ENCODE assay signal across 11 cellular contexts in genomic region chr2:61758991-61759390, GRCh38.
DNase-seq lines count a peak whose midpoint lies in the region; ATAC-seq and TF ChIP-seq lines count a peak whose summit lies in the region.
"Had no signal": no experiment of that assay in that cellular context is flagged by ENCODE, and none has a peak within 500 bp of the region (broad histone marks: within the 10 kb centered on the region; RNA-seq: fewer than 3 reads in every experiment).

No MANE protein-coding gene starts in this region.

- TF ChIP-seq POLR2A in breast epithelium (IDR thresholded peaks at IDR 0.05) (no peak), testis (IDR thresholded peaks at IDR 0.05) (no peak)

- POLR2A ChIA-PET in MCF 10A (lab: Yijun Ruan, JAX), result no interaction called here

- no peak for ATAC-seq in GM18519 (IDR thresholded peaks at IDR 0.05; ENCODE audit: low FRiP score, unreplicated experiment)
- ATAC-seq: activated T-cell treated with anti-CD3 and anti-CD28 coated beads, Interleukin-2, amount 50 U/mL, for 4 hours; upper lobe of right lung had no signal

- H3K36me3 Mint-ChIP-seq in MCF 10A (ENCODE audit: insufficient read depth, unreplicated experiment), result no peaks in the 10 kb centered on the region

- H3K36me3 ChIP-seq in breast epithelium (no peaks in the 10 kb centered on the region), testis (ENCODE audit: low read depth, missing control alignments) (no peaks in the 10 kb centered on the region)
- H3K36me3 ChIP-seq: upper lobe of right lung had no signal

- BruUV-seq in MCF 10A (replicated peaks; lab: Mats Ljungman, UMichigan), result no TSS peak

- in situ Hi-C loops in GM13977 (cut with MboI; ENCODE audit: low pct_unique_long_range_greater_than_20kb, low sequenced_read_pairs, unreplicated experiment), result no loop called here

- CTCF ChIA-PET in MCF 10A (lab: Yijun Ruan, JAX), result no interaction called here

- H3K27ac ChIP-seq in breast epithelium (no peak overlapping the region), testis (no peak overlapping the region)
- H3K27ac ChIP-seq: upper lobe of right lung had no signal

- no peak overlapping the region for H3K4me3 ChIP-seq in breast epithelium
- no peak overlapping the region for H3K4me3 ChIP-seq in fibroblast of mammary gland (ENCODE audit: control insufficient read depth, low read depth, low read length)
- no peak overlapping the region for H3K4me3 ChIP-seq in testis
- H3K4me3 ChIP-seq: lung, upper lobe of right lung had no signal

- H3K9me3 Mint-ChIP-seq in MCF 10A (ENCODE audit: unreplicated experiment), result peaks cover 26% of the 10 kb centered on the region

- 77 to 82% methylated on average over 5 of the region's 5 CpGs for WGBS in testis, 2 donors

- H3K27me3 Mint-ChIP-seq in MCF 10A (ENCODE audit: insufficient read depth, unreplicated experiment), result no peaks in the 10 kb centered on the region

- intact Hi-C loops in MCF 10A (cut with micrococcal nuclease) (loop anchor here (1.0 kb wide), 1 partner anchor 223 kb away; no protein-coding TSS in a partner anchor), breast epithelium (cut with DNase I; ENCODE audit: low total_unique reads) (no loop called here), testis (cut with DNase I; ENCODE audit: low total_unique reads) (no loop called here)

- H3K27ac Mint-ChIP-seq in MCF 10A (ENCODE audit: low read depth, unreplicated experiment), result peak overlapping the region; percentile 92

- H3K4me1 ChIP-seq in breast epithelium (no peaks in the 10 kb centered on the region), testis (no peaks in the 10 kb centered on the region)

- DNase-seq in MCF 10A (ENCODE audit: unreplicated experiment) (peak; percentile 61), breast epithelium (ENCODE audit: low spot score in 2 of 2) (no peak), RPMI7951 (ENCODE audit: low read depth) (peak; percentile 56), fibroblast of mammary gland (ENCODE audit: low read depth) (peak; percentile 97), stromal cell of bone marrow (ENCODE audit: low read depth) (peak; percentile 87), testis (no peak), GM13977 (ENCODE audit: low spot score) (no peak)
- DNase-seq: activated T-cell treated with anti-CD3 and anti-CD28 coated beads, Interleukin-2, amount 50 U/mL, for 4 hours; upper lobe of right lung had no signal

- H3K27me3 ChIP-seq in breast epithelium (no peaks in the 10 kb centered on the region), testis (no peaks in the 10 kb centered on the region)
- H3K27me3 ChIP-seq: upper lobe of right lung had no signal

- no peak for TF ChIP-seq CTCF in MCF 10A (IDR thresholded peaks at IDR 0.05; ENCODE audit: unreplicated experiment)
- TF ChIP-seq CTCF in breast epithelium (IDR thresholded peaks at IDR 0.05), result no peak
- no peak for TF ChIP-seq CTCF in fibroblast of mammary gland (conservative IDR thresholded peaks at IDR 0.05; ENCODE audit: control insufficient read depth, insufficient read depth, low read depth, low read length)
- no peak for TF ChIP-seq CTCF in testis (IDR thresholded peaks at IDR 0.05)
- TF ChIP-seq CTCF in GM13977 (IDR thresholded peaks at IDR 0.05; ENCODE audit: extremely low read depth, insufficient read depth, missing control alignments), result no peak

- H3K4me1 Mint-ChIP-seq in MCF 10A (ENCODE audit: insufficient read depth, unreplicated experiment), result peaks cover 18% of the 10 kb centered on the region

- no peak overlapping the region for H3K4me3 Mint-ChIP-seq in MCF 10A (ENCODE audit: unreplicated experiment)
- H3K4me3 Mint-ChIP-seq: activated T-cell treated with anti-CD3 and anti-CD28 coated beads, Interleukin-2, amount 50 U/mL, for 4 hours had no signal

- H3K9me3 ChIP-seq in breast epithelium (no peaks in the 10 kb centered on the region), testis (no peaks in the 10 kb centered on the region)
- H3K9me3 ChIP-seq: upper lobe of right lung had no signal

Comparison
In these comparisons a context has a peak if more than half of its experiments do, and no peak if none do; other contexts are left out.
1. DNase-seq: peak in MCF 10A (single experiment), RPMI7951 (single experiment), fibroblast of mammary gland (single experiment) and stromal cell of bone marrow (single experiment); none in breast epithelium (0 of 2), testis (single experiment) and GM13977 (single experiment).